11 cellular contexts compared by ENCODE assay signal in the genomic region with DNA sequence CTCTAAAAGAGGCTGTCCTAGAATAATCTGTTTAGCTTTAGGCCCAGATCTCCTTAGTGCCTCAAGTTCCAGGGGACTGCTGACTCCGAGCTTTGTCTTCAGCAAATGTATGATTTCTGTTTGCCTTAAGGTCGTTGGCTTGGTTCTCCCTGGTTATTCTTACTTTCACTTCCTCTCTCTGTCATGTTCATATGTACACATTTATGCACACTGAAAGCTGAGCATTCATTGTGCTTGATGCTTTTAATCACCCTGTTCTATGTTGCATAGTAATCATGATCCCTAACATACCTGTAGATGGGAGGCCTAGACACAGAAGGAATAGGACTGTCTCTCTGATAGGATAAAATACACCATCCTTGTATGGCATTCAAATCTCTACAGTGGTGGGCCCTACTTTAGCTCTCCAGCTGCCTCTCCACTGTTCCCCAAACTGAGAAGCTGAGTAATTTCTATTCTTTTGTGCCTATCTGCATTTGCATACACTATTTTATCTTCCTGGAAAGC. TPM values are rescaled to one million over a fixed set of nuclear protein-coding genes. Genes with fewer than 3 reads are reported as not detected.
DNase-seq lines count a peak whose midpoint lies in the region; ATAC-seq, FAIRE-seq and TF ChIP-seq lines count a peak whose summit lies in the region.
"Had no signal": no experiment of that assay in that cellular context is flagged by ENCODE, and none has a peak within 500 bp of the region (broad histone marks: within the 10 kb centered on the region; RNA-seq: fewer than 3 reads in every experiment).

No MANE protein-coding gene starts in this region.

- peaks cover 6 to 49% of the 10 kb centered on the region in 2 donors for H3K4me1 Mint-ChIP-seq in natural killer cell

- intact Hi-C loops in left colon (cut with DNase I, micrococcal nuclease): no loop called here
- intact Hi-C loops in natural killer cell (cut with micrococcal nuclease): no loop called here

- ATAC-seq in GM18498 (IDR thresholded peaks at IDR 0.05; ENCODE audit: unreplicated experiment) (peak; percentile 90), GM21529 (IDR thresholded peaks at IDR 0.05; ENCODE audit: unreplicated experiment) (peak; percentile 80), HG03575 (IDR thresholded peaks at IDR 0.05; ENCODE audit: extremely low read depth, insufficient number of reproducible peaks, low FRiP score, unreplicated experiment) (peak; percentile 81), left colon (peak; percentile 26), natural killer cell (no peak)

- no peak for DNase-seq in left colon
- DNase-seq in DMS153 treated with DMSO at 0.1 percent for 48 hours (lab: John Stamatoyannopoulos, UW; ENCODE audit: unreplicated experiment): no peak
- DNase-seq in natural killer cell: no peak
- DNase-seq in frontal cortex (ENCODE audit: low spot score in 2 of 2): no peak
- DNase-seq in NCI-H146 treated with DMSO at 0.1 percent for 48 hours (lab: John Stamatoyannopoulos, UW; ENCODE audit: unreplicated experiment): no peak
- DNase-seq: SJCRH30 had no signal

- FAIRE-seq in frontal cortex (lab: Jason Lieb, UNC): no peak
- FAIRE-seq: colon had no signal

- no peak for TF ChIP-seq CTCF in natural killer cell (IDR thresholded peaks at IDR 0.05)

- no peaks in the 10 kb centered on the region for H3K36me3 Mint-ChIP-seq in natural killer cell
- H3K36me3 Mint-ChIP-seq: natural killer cell treated with Interleukin-12 subunit alpha and Interleukin-12 subunit beta and Interleukin-15 and Interleukin-18, amount 100 ng/mL, for 72 hours had no signal

- H3K4me3 Mint-ChIP-seq in natural killer cell: no peak overlapping the region

- H3K27ac Mint-ChIP-seq in natural killer cell: no peak overlapping the region
- H3K27ac Mint-ChIP-seq: natural killer cell treated with Interleukin-12 subunit alpha and Interleukin-12 subunit beta and Interleukin-15 and Interleukin-18, amount 100 ng/mL, for 72 hours had no signal

- H3K27me3 Mint-ChIP-seq in natural killer cell (ENCODE audit: low read depth in 2 of 2): no peaks in the 10 kb centered on the region

- no peaks in the 10 kb centered on the region for H3K9me3 Mint-ChIP-seq in natural killer cell
- H3K9me3 Mint-ChIP-seq: natural killer cell treated with Interleukin-12 subunit alpha and Interleukin-12 subunit beta and Interleukin-15 and Interleukin-18, amount 100 ng/mL, for 72 hours had no signal

RNA-seq across cellular contexts. Expression of gene PPFIBP2, which starts 7.2 kb away (rescaled TPM):
- 10 to 100 TPM; 63.5 to 81.1 TPM for total RNA-seq in left colon
- 10 to 100 TPM; 15.1 to 23.7 (median 23.1) TPM for total RNA-seq in natural killer cell
- total RNA-seq in frontal cortex: 11.4 TPM

RNA-seq across cellular contexts. Expression of gene OLFML1, which starts 35.7 kb away (rescaled TPM):
- total RNA-seq in left colon (1 to 10 TPM; 2.6 to 5.7 TPM), natural killer cell (not detected), frontal cortex (1.6 TPM)
- total RNA-seq: natural killer cell treated with Interleukin-12 subunit alpha and Interleukin-12 subunit beta and Interleukin-15 and Interleukin-18, amount 100 ng/mL, for 72 hours; SJCRH30 had no signal

Comparison
In these comparisons a context has a peak if more than half of its experiments do, and no peak if none do; other contexts are left out.
1. ATAC-seq: peak in GM18498 (single experiment), GM21529 (single experiment), HG03575 (single experiment) and left colon (single experiment); none in natural killer cell (0 of 3).